Comparison of ENCODE assay signal across 7 cellular contexts in genomic region chr2:10285578-10286198, GRCh38. TPM values are rescaled to one million over a fixed set of nuclear protein-coding genes. Genes with fewer than 3 reads are reported as not detected.
DNase-seq lines count a peak whose midpoint lies in the region; ATAC-seq and TF ChIP-seq lines count a peak whose summit lies in the region.

No MANE protein-coding gene starts in this region.

- H3K9me3 ChIP-seq in SJCRH30 (replicated peaks): no peaks in the 10 kb centered on the region

- 0 out of 2 replicates have a peak overlapping the region, but pooled peaks have one; percentile 3 for H3K4me3 ChIP-seq in SJCRH30

- peaks cover 26% of the 10 kb centered on the region for H3K4me1 ChIP-seq in SJCRH30

- ATAC-seq in omental fat pad (ENCODE audit: low FRiP score): peak; percentile 67
- no peak for ATAC-seq in GM21737 (IDR thresholded peaks at IDR 0.05; ENCODE audit: unreplicated experiment)

- peak; percentile 22 for DNase-seq in HCEC 1CT
- DNase-seq in SJCRH30: peak; percentile 75 to 80
- peak; percentile 40 for DNase-seq in fibroblast of the conjunctiva (ENCODE audit: low read depth)
- peak; percentile 29 for DNase-seq in omental fat pad (ENCODE audit: low spot score)
- no peak for DNase-seq in HuH-7.5 (ENCODE audit: low spot score)
- DNase-seq in T-helper 2 cell: no peak

- TF ChIP-seq CTCF in omental fat pad (IDR thresholded peaks at IDR 0.05): no peak

- H3K27ac ChIP-seq in SJCRH30: peak overlapping the region; percentile 27

- H3K27me3 ChIP-seq in SJCRH30: no peaks in the 10 kb centered on the region

- H3K36me3 ChIP-seq in SJCRH30: no peaks in the 10 kb centered on the region

RNA-seq across cellular contexts. Expression of gene HPCAL1, which starts 17.0 kb away (rescaled TPM):
- 51.7 and 52.4 TPM in 2 replicates for total RNA-seq in SJCRH30 (2014; rRNA removed; shearing (Covaris generic))
- 10 to 100 TPM; 51.8 to 75.8 (median 67.8) TPM for total RNA-seq in omental fat pad

Comparison
In these comparisons a context has a peak if more than half of its experiments do, and no peak if none do; other contexts are left out.
1. DNase-seq: peak in HCEC 1CT (single experiment), SJCRH30 (2 of 2), fibroblast of the conjunctiva (single experiment) and omental fat pad (single experiment); none in HuH-7.5 (single experiment) and T-helper 2 cell (0 of 5).